In the genomic region with DNA sequence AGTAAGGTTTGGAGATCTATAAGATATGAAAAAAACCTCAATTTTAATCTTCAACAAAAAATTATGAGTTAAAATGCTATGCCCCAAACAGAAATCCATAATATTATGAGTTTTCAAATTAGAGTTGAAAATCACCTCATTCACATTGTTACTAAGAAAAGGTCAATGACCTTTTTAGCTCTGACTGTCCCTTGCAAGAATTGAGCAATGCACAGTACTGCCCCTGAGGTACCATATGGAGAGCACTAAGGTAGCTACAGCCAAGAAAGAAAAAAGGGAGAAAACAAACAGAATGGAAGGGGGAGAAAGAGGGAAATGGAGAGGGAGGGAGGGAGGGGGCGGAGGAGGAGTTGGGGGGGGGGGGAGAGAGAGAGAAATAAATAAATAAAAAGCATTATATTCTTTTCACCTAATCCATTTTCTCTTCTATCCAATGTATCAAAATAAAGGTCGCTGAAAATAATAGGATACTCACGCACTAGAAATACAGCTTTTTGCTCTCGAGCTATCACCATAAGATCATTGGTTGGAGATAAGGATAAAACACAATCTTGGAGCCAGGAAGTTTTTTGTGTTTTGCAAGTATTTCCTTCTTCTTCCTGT, we compare ENCODE assay signal across 3 cellular contexts.
A peak's percentile ranks its signal among the peaks of the same experiment; 100 is the strongest.
TF ChIP-seq lines count a peak whose summit lies in the region.

No MANE protein-coding gene starts in this region.

TF ChIP-seq in A549, 52 proteins besides CTCF, POLR2A, EP300 and RAD21:
- TF ChIP-seq ZSCAN20 (CRISPR knock-in tag; IDR thresholded peaks at IDR 0.05): no peak
- TF ChIP-seq NFE2L2 (conservative IDR thresholded peaks at IDR 0.05; ENCODE audit: low read length): no peak
- TF ChIP-seq FOSB (CRISPR knock-in tag; IDR thresholded peaks at IDR 0.05): no peak
- no peak for TF ChIP-seq CHD4 (IDR thresholded peaks at IDR 0.05; ENCODE audit: borderline replicate concordance)
- no peak for TF ChIP-seq JUNB (IDR thresholded peaks at IDR 0.05)
- TF ChIP-seq RCOR1 (IDR thresholded peaks at IDR 0.05; ENCODE audit: low read depth, low read length): no peak
- no peak for TF ChIP-seq TP53 (CRISPR knock-in tag; IDR thresholded peaks at IDR 0.05)

TF ChIP-seq in HEK293, 187 proteins besides CTCF, POLR2A, EP300 and RAD21:
- TF ChIP-seq ZFP37 (tag by site-specific recombination; IDR thresholded peaks at IDR 0.05): no peak
- no peak for TF ChIP-seq IKZF3 (tag by site-specific recombination; IDR thresholded peaks at IDR 0.05)
- TF ChIP-seq, protein P1, sequence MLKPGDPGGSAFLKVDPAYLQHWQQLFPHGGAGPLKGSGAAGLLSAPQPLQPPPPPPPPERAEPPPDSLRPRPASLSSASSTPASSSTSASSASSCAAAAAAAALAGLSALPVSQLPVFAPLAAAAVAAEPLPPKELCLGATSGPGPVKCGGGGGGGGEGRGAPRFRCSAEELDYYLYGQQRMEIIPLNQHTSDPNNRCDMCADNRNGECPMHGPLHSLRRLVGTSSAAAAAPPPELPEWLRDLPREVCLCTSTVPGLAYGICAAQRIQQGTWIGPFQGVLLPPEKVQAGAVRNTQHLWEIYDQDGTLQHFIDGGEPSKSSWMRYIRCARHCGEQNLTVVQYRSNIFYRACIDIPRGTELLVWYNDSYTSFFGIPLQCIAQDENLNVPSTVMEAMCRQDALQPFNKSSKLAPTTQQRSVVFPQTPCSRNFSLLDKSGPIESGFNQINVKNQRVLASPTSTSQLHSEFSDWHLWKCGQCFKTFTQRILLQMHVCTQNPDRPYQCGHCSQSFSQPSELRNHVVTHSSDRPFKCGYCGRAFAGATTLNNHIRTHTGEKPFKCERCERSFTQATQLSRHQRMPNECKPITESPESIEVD (tag by site-specific recombination; IDR thresholded peaks at IDR 0.05): 0 out of 2 replicates have a peak, but pooled peaks have one; percentile 9

TF ChIP-seq in H1, 55 proteins besides CTCF, POLR2A, EP300 and RAD21:
- TF ChIP-seq JUND (IDR thresholded peaks at IDR 0.05; ENCODE audit: low read length): no peak
- peak; percentile 31; the same call in 1 of the 2 replicates for TF ChIP-seq CEBPB (IDR thresholded peaks at IDR 0.05; ENCODE audit: low read depth, low read length)
- no peak for TF ChIP-seq TAF1 (IDR thresholded peaks at IDR 0.05; ENCODE audit: low read depth, low read length)
TF ChIP-seq in H1: peak in this region for 1.
